ENCODE assay signal across 13 cellular contexts in genomic region chr6:113362542-113363430, GRCh38.
DNase-seq lines count a peak whose midpoint lies in the region; ATAC-seq and TF ChIP-seq lines count a peak whose summit lies in the region.
"Had no signal": no experiment of that assay in that cellular context is flagged by ENCODE, and none has a peak within 500 bp of the region (broad histone marks: within the 10 kb centered on the region; RNA-seq: fewer than 3 reads in every experiment).

No MANE protein-coding gene starts in this region.

- DNase-seq in NCI-H2196 treated with DMSO at 0.1 percent for 48 hours (lab: John Stamatoyannopoulos, UW; ENCODE audit: unreplicated experiment) (peak; percentile 20), chondrocyte (ENCODE audit: low spot score) (no peak), nephron progenitor cell (peak; percentile 7), NCI-H345 (lab: John Stamatoyannopoulos, UW) (no peak), DMS153 (lab: John Stamatoyannopoulos, UW) (no peak)
- DNase-seq: activated CD8-positive, alpha-beta memory T cell treated with anti-CD3 and anti-CD28 coated beads, Interleukin-2, amount 50 U/mL, for 4 hours; GF-D8; NCI-H446; stomach had no signal

- TF ChIP-seq CTCF in chondrocyte (IDR thresholded peaks at IDR 0.05) (no peak), nephron progenitor cell (IDR thresholded peaks at IDR 0.05) (no peak)

- H3K9me3 Mint-ChIP-seq in chondrocyte (ENCODE audit: low read depth) (no peaks in the 10 kb centered on the region), nephron progenitor cell (no peaks in the 10 kb centered on the region)

- peaks cover 76% of the 10 kb centered on the region for H3K4me1 Mint-ChIP-seq in chondrocyte (ENCODE audit: low read depth)
- peaks cover 68% of the 10 kb centered on the region for H3K4me1 Mint-ChIP-seq in nephron progenitor cell

- H3K4me3 Mint-ChIP-seq in chondrocyte (ENCODE audit: unreplicated experiment) (peak overlapping the region; percentile 4), nephron progenitor cell (peak overlapping the region; percentile 58)

- ATAC-seq in GM19463 (IDR thresholded peaks at IDR 0.05; ENCODE audit: unreplicated experiment) (peak; percentile 26), HG02884 (IDR thresholded peaks at IDR 0.05; ENCODE audit: unreplicated experiment) (no peak), HG03196 (IDR thresholded peaks at IDR 0.05; ENCODE audit: unreplicated experiment) (no peak)
- ATAC-seq: Right ventricle myocardium inferior had no signal

- H3K27me3 Mint-ChIP-seq in chondrocyte (ENCODE audit: low read depth) = no peaks in the 10 kb centered on the region
- H3K27me3 Mint-ChIP-seq in nephron progenitor cell (ENCODE audit: low read depth, poor library complexity) = no peaks in the 10 kb centered on the region

- H3K36me3 Mint-ChIP-seq in chondrocyte (ENCODE audit: low read depth) = no peaks in the 10 kb centered on the region
- no peaks in the 10 kb centered on the region for H3K36me3 Mint-ChIP-seq in nephron progenitor cell (ENCODE audit: low read depth)

- H3K27ac Mint-ChIP-seq in chondrocyte (ENCODE audit: unreplicated experiment) = peak overlapping the region; percentile 95
- peak overlapping the region; percentile 96 for H3K27ac Mint-ChIP-seq in nephron progenitor cell

Comparison
In these comparisons a context has a peak if more than half of its experiments do, and no peak if none do; other contexts are left out.
1. DNase-seq: peak in NCI-H2196 treated with DMSO at 0.1 percent for 48 hours (single experiment) and nephron progenitor cell (single experiment); none in chondrocyte (single experiment), NCI-H345 (single experiment) and DMS153 (single experiment).